ENCODE assay signal across 13 cellular contexts in the genomic region with DNA sequence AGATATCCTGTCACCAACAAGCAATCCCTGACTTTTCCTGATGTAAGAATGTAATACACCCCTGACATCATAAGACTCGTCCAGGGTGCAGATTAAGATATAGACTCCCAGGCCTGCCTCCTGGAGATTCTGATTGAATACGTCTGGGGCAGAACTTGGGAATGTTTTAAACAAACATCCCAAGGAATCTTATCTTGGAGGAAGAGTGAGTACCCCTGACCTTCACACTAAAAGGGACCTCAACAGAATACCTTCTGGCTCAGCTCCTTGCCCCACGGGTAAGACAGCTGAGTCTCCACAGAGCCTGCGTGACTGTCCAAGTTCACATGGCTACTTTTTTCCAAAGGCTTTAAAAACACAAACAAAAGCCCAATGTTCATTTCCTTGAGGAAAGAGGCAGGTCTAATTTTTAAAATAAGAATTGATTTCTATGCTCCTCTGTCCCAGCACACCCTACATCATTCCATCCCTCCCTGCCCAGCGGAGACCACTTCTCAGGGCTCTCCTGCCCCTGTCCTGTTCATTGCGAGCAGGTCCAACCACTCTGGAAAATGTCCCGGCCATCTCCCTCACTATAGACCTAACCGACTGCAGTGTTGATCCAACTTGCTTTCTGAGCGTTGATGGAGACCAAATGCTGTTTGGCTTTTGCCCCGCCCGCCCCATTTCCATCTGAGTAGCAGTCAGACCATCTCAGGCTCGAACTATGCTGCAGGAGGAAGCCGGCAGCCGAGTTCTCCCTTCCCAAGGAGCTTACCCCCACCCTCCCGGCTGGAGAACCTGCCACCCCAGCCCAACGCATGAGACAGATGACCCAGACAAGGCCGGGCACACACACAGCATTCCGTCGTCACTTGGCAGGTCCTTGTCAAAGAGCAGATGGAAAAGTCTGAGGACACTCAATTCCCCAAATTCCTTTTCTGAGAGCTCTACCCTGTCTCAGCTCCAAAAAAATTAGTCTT. TPM values are rescaled to one million over a fixed set of nuclear protein-coding genes. Genes with fewer than 3 reads are reported as not detected.
A peak's percentile ranks its signal among the peaks of the same experiment; 100 is the strongest.
DNase-seq lines count a peak whose midpoint lies in the region; ATAC-seq and TF ChIP-seq lines count a peak whose summit lies in the region.
"Had no signal": no experiment of that assay in that cellular context is flagged by ENCODE, and none has a peak within 500 bp of the region (broad histone marks: within the 10 kb centered on the region; RNA-seq: fewer than 3 reads in every experiment).

No MANE protein-coding gene starts in this region.

- H3K27me3 ChIP-seq in right cardiac atrium (ENCODE audit: control insufficient read depth, insufficient read depth) (no peaks in the 10 kb centered on the region), PC-9 (ENCODE audit: insufficient read depth, low read depth) (peaks cover 22% of the 10 kb centered on the region; the same call in 1 of the 2 replicates)

- no TSS peak for BruUV-seq in PC-9 (replicated peaks; lab: Mats Ljungman, UMichigan)

- no peaks in the 10 kb centered on the region for H3K36me3 ChIP-seq in PC-9 (ENCODE audit: low read depth)
- H3K36me3 ChIP-seq: neutrophil had no signal

- TF ChIP-seq CTCF in AG10803 (conservative IDR thresholded peaks at IDR 0.05; ENCODE audit: low read length) (no peak), astrocyte of the spinal cord (IDR thresholded peaks at IDR 0.05; ENCODE audit: low read depth, low read length) (no peak), PC-9 (conservative IDR thresholded peaks at IDR 0.05) (no peak)

- no peaks in the 10 kb centered on the region for H3F3A ChIP-seq in PC-9 (ENCODE audit: insufficient read depth, low read depth)

- no peaks in the 10 kb centered on the region for H3K79me2 ChIP-seq in PC-9 (ENCODE audit: low read depth)

- no peaks in the 10 kb centered on the region for H3K9me2 ChIP-seq in PC-9 (ENCODE audit: insufficient read depth)

- no peak overlapping the region for H2AFZ ChIP-seq in PC-9

- no peak overlapping the region for H3K4me2 ChIP-seq in PC-9

- ATAC-seq in right cardiac atrium = peak; percentile 90 to 94
- ATAC-seq: activated naive CD8-positive, alpha-beta T cell treated with anti-CD3 and anti-CD28 coated beads, Interleukin-2, amount 50 U/mL, for 24 hours had no signal

- POLR2A ChIA-PET in PC-9 (lab: Charles Lee; ENCODE audit: unreplicated experiment) = no interaction called here

- intact Hi-C loops in right cardiac atrium (cut with DNase I) (no loop called here), posterior vena cava (cut with DNase I) (no loop called here), PC-9 (cut with micrococcal nuclease; ENCODE audit: unreplicated experiment) (no loop called here)

- H3K27ac ChIP-seq in right cardiac atrium (ENCODE audit: low read length) (peak overlapping the region; percentile 84), PC-9 (no peak overlapping the region)
- H3K27ac ChIP-seq: neutrophil had no signal

- DNase-seq in AG10803 (ENCODE audit: low read depth) (peak; percentile 78), astrocyte of the spinal cord (ENCODE audit: low read depth, low spot score) (peak; percentile 5), right cardiac atrium (peak; percentile 90 to 94 (median 94)), posterior vena cava (ENCODE audit: low spot score) (peak; percentile 94), PC-9 (no peak), NCI-H2196 (lab: John Stamatoyannopoulos, UW; ENCODE audit: unreplicated experiment) (no peak), NCI-H2227 treated with DMSO at 0.1 percent for 48 hours (lab: John Stamatoyannopoulos, UW) (no peak)
- DNase-seq in activated T-cell treated with anti-CD3 and anti-CD28 coated beads, Interleukin-2, amount 50 U/mL, for 1 hour = no peak
- DNase-seq: activated naive CD8-positive, alpha-beta T cell treated with anti-CD3 and anti-CD28 coated beads, Interleukin-2, amount 50 U/mL, for 24 hours; EL; kidney glomerular epithelial cell; stimulated activated CD8-positive, alpha-beta memory T cell treated with anti-CD3 and anti-CD28 coated beads, Interleukin-4, amount 100 ng/mL, for 48 hours had no signal

- no peak overlapping the region for H3K4me3 ChIP-seq in AG10803 (ENCODE audit: low read length)
- H3K4me3 ChIP-seq in astrocyte of the spinal cord (ENCODE audit: low read depth, low read length) = no peak overlapping the region
- H3K4me3 ChIP-seq in right cardiac atrium (ENCODE audit: low read length) = no peak overlapping the region
- no peak overlapping the region for H3K4me3 ChIP-seq in PC-9

- peaks cover 3% of the 10 kb centered on the region for H3K4me1 ChIP-seq in right cardiac atrium (ENCODE audit: control insufficient read depth, insufficient read depth, low read length)
- no peaks in the 10 kb centered on the region for H3K4me1 ChIP-seq in PC-9 (replicated peaks; ENCODE audit: insufficient read depth)

- H3K9me3 ChIP-seq in right cardiac atrium (ENCODE audit: control insufficient read depth, low read length) = no peaks in the 10 kb centered on the region
- no peaks in the 10 kb centered on the region for H3K9me3 ChIP-seq in PC-9 (ENCODE audit: insufficient read depth, low read depth)
- H3K9me3 ChIP-seq: neutrophil had no signal

- WGBS in right cardiac atrium = 49% methylated on average over 19 of the region's 19 CpGs

- no peaks in the 10 kb centered on the region for H4K20me1 ChIP-seq in PC-9 (ENCODE audit: insufficient read depth)

- in situ Hi-C loops in astrocyte of the spinal cord (cut with HindIII; ENCODE audit: low sequenced_read_pairs) = no loop called here

- CTCF ChIA-PET in PC-9 (lab: Charles Lee) = no interaction called here

RNA-seq across cellular contexts. Expression of a gene that starts 44.1 kb away (rescaled TPM):
- total RNA-seq in right cardiac atrium (10 to 100 TPM; 55.4 to 75.2 (median 59.0) TPM), posterior vena cava (100 to 1,000 TPM; 232 to 233 TPM), PC-9 (2021) (1.6 and 1.7 TPM in 2 replicates)
- 21.8 TPM for polyA plus RNA-seq in right cardiac atrium

Comparison
In these comparisons a context has a peak if more than half of its experiments do, and no peak if none do; other contexts are left out.
1. DNase-seq: peak in AG10803 (single experiment), astrocyte of the spinal cord (single experiment), right cardiac atrium (3 of 3) and posterior vena cava (single experiment); none in PC-9 (0 of 2), NCI-H2196 (single experiment), NCI-H2227 treated with DMSO at 0.1 percent for 48 hours (single experiment) and activated T-cell treated with anti-CD3 and anti-CD28 coated beads, Interleukin-2, amount 50 U/mL, for 1 hour (single experiment).
2. RNA of a gene that starts 44.1 kb away (total RNA-seq): 232 to 233 TPM in posterior vena cava and 55.4 to 75.2 TPM in right cardiac atrium; 1.6 to 1.7 TPM in PC-9; every median in the first group is over 10 times any median in the second.